25 cellular contexts compared by ENCODE assay signal in the genomic region with DNA sequence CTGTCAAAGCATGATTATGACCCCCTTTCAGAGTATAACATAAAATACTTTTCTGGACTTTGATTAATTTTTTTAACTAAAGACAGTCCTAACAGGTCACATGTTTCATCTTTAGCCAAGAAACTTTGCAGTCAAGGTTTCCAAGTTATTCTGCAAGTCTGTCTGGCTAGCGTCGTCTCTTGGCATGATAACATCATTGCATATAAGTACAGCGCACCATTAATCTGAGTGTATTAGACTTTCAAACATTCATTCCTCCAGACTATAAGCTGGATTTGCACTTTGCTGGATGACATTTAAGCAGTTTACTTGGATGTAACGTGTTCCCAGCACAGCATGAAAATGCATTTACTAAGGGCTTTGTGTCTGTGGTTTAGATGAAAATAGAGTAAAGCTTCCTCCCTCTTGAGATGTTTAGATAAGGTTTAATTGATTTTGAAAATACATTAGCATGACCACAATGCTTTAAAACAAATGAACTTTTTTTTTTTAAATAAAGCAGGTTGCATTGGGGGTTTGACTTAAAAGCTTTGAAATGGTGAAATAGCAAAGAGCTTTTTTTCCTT.
"Had no signal": no experiment of that assay in that cellular context is flagged by ENCODE, and none has a peak within 500 bp of the region (broad histone marks: within the 10 kb centered on the region; RNA-seq: fewer than 3 reads in every experiment).

No MANE protein-coding gene starts in this region.

- H3K9me3 Mint-ChIP-seq: activated naive CD8-positive, alpha-beta T cell treated with anti-CD3 and anti-CD28 coated beads, Interleukin-2, amount 50 U/mL, for 24 hours; activated T-helper 2 cell treated with anti-CD3 and anti-CD28 coated beads, Interferon-gamma antibody, Interleukin-2, Interleukin-4, amounts not matched to agents 10 μg/mL and 5 μg/mL and 100 μg/mL, durations not matched to agents 14 hours and 24 hours and 36 hours; stimulated activated naive B cell treated with anti-CD40 and anti-IgM and Interleukin-4, amounts not matched to agents 10 μg/mL and 1 μg/mL and 100 μg/mL, for 72 hours had no signal

- H3K4me1 Mint-ChIP-seq: activated CD4-positive, alpha-beta T cell treated with anti-CD3 and anti-CD28 coated beads for 36 hours; activated CD8-positive, alpha-beta memory T cell treated with anti-CD3 and anti-CD28 coated beads, Interleukin-2, amount 10 ng/mL, durations not matched to agents 7 days and 5 days; activated naive CD4-positive, alpha-beta T cell treated with anti-CD3 and anti-CD28 coated beads, Interleukin-2, amount 50 U/mL, for 24 hours; activated naive CD8-positive, alpha-beta T cell treated with anti-CD3 and anti-CD28 coated beads, Interleukin-2, amount 50 U/mL, for 24 hours; immature natural killer cell; natural killer cell; stimulated activated naive B cell treated with anti-CD40 and anti-IgM and Interleukin-4, amounts not matched to agents 10 μg/mL and 1 μg/mL and 100 μg/mL, for 72 hours had no signal

- H3K27ac ChIP-seq: breast epithelium, heart left ventricle, stomach, thyroid gland had no signal

- H3K9me3 ChIP-seq: breast epithelium, heart left ventricle, thyroid gland had no signal

- H3K4me3 ChIP-seq: breast epithelium, heart left ventricle, stomach, thyroid gland had no signal

- H3K4me3 Mint-ChIP-seq: activated CD4-positive, alpha-beta T cell treated with anti-CD3 and anti-CD28 coated beads for 36 hours; activated CD8-positive, alpha-beta memory T cell treated with anti-CD3 and anti-CD28 coated beads, Interleukin-2, amount 10 ng/mL, durations not matched to agents 7 days and 5 days; activated CD8-positive, alpha-beta T cell treated with anti-CD3 and anti-CD28 coated beads, Interleukin-2, amount 10 ng/mL, durations not matched to agents 7 days and 5 days; activated naive CD4-positive, alpha-beta T cell treated with anti-CD3 and anti-CD28 coated beads, Interleukin-2, amount 50 U/mL, for 24 hours; activated naive CD8-positive, alpha-beta T cell treated with anti-CD3 and anti-CD28 coated beads, Interleukin-2, amount 50 U/mL, for 24 hours; immature natural killer cell; natural killer cell; stimulated activated naive B cell treated with anti-CD40 and anti-IgM and Interleukin-4, amounts not matched to agents 10 μg/mL and 1 μg/mL and 100 μg/mL, for 72 hours had no signal

- H3K4me1 ChIP-seq: breast epithelium, heart left ventricle, stomach, thyroid gland had no signal

- H3K27ac Mint-ChIP-seq: activated CD4-positive, alpha-beta T cell treated with anti-CD3 and anti-CD28 coated beads for 36 hours; activated CD8-positive, alpha-beta memory T cell treated with anti-CD3 and anti-CD28 coated beads, Interleukin-2, amount 10 ng/mL, durations not matched to agents 7 days and 5 days; activated CD8-positive, alpha-beta T cell treated with anti-CD3 and anti-CD28 coated beads, Interleukin-2, amount 10 ng/mL, durations not matched to agents 7 days and 5 days; activated naive CD4-positive, alpha-beta T cell treated with anti-CD3 and anti-CD28 coated beads, Interleukin-2, amount 50 U/mL, for 24 hours; activated naive CD8-positive, alpha-beta T cell treated with anti-CD3 and anti-CD28 coated beads, Interleukin-2, amount 50 U/mL, for 24 hours; activated T-helper 2 cell treated with anti-CD3 and anti-CD28 coated beads, Interferon-gamma antibody, Interleukin-2, Interleukin-4, amounts not matched to agents 10 μg/mL and 5 μg/mL and 100 μg/mL, durations not matched to agents 14 hours and 24 hours and 36 hours; immature natural killer cell; natural killer cell; progenitor cell of endocrine pancreas; stimulated activated naive B cell treated with anti-CD40 and anti-IgM and Interleukin-4, amounts not matched to agents 10 μg/mL and 1 μg/mL and 100 μg/mL, for 72 hours had no signal

- DNase-seq: activated CD4-positive, alpha-beta T cell treated with anti-CD3 and anti-CD28 coated beads for 36 hours; activated CD4-positive, CD25-positive, alpha-beta regulatory T cell; activated CD8-positive, alpha-beta memory T cell treated with anti-CD3 and anti-CD28 coated beads, Interleukin-2, amount 10 ng/mL, durations not matched to agents 7 days and 5 days; activated CD8-positive, alpha-beta T cell treated with anti-CD3 and anti-CD28 coated beads, Interleukin-2, amount 10 ng/mL, durations not matched to agents 7 days and 5 days; activated naive CD8-positive, alpha-beta T cell treated with anti-CD3 and anti-CD28 coated beads, Interleukin-2, amount 50 U/mL, for 24 hours; activated T-cell treated with anti-CD3 and anti-CD28 coated beads, Interleukin-2, amount 50 U/mL, for 48 hours; amygdala; central memory CD4-positive, alpha-beta T cell; heart left ventricle; hypothalamus; immature natural killer cell; kidney; left colon; mammary epithelial cell; natural killer cell; retina; stimulated activated CD4-positive, alpha-beta T cell treated with anti-CD3 and anti-CD28 coated beads, Interleukin-15, amount 100 ng/mL, for 24 hours; stimulated activated CD4-positive, alpha-beta T cell treated with anti-CD3 and anti-CD28 coated beads, Interleukin-2, amount 100 ng/mL, for 24 hours; stimulated activated naive B cell treated with anti-CD40 and anti-IgM and Interleukin-4, amounts not matched to agents 10 μg/mL and 1 μg/mL and 100 μg/mL, for 72 hours; stomach; thyroid gland had no signal

- H3K36me3 Mint-ChIP-seq: activated CD8-positive, alpha-beta memory T cell treated with anti-CD3 and anti-CD28 coated beads, Interleukin-2, amount 10 ng/mL, durations not matched to agents 7 days and 5 days; activated naive CD4-positive, alpha-beta T cell treated with anti-CD3 and anti-CD28 coated beads, Interleukin-2, amount 50 U/mL, for 24 hours; immature natural killer cell; natural killer cell; stimulated activated naive B cell treated with anti-CD40 and anti-IgM and Interleukin-4, amounts not matched to agents 10 μg/mL and 1 μg/mL and 100 μg/mL, for 72 hours had no signal

- ATAC-seq: activated CD4-positive, alpha-beta T cell treated with anti-CD3 and anti-CD28 coated beads for 36 hours; activated CD8-positive, alpha-beta memory T cell treated with anti-CD3 and anti-CD28 coated beads, Interleukin-2, amount 10 ng/mL, durations not matched to agents 7 days and 5 days; activated CD8-positive, alpha-beta T cell treated with anti-CD3 and anti-CD28 coated beads, Interleukin-2, amount 10 ng/mL, durations not matched to agents 7 days and 5 days; activated naive CD8-positive, alpha-beta T cell treated with anti-CD3 and anti-CD28 coated beads, Interleukin-2, amount 50 U/mL, for 24 hours; heart left ventricle; left colon; natural killer cell; stimulated activated naive B cell treated with anti-CD40 and anti-IgM and Interleukin-4, amounts not matched to agents 10 μg/mL and 1 μg/mL and 100 μg/mL, for 72 hours had no signal

- H3K36me3 ChIP-seq: breast epithelium, heart left ventricle, stomach, thyroid gland had no signal

- H3K27me3 ChIP-seq: breast epithelium, heart left ventricle, stomach, thyroid gland had no signal

- H3K27me3 Mint-ChIP-seq: activated CD8-positive, alpha-beta memory T cell treated with anti-CD3 and anti-CD28 coated beads, Interleukin-2, amount 10 ng/mL, durations not matched to agents 7 days and 5 days; activated naive CD4-positive, alpha-beta T cell treated with anti-CD3 and anti-CD28 coated beads, Interleukin-2, amount 50 U/mL, for 24 hours; progenitor cell of endocrine pancreas had no signal
